19 cellular contexts compared by ENCODE assay signal in the genomic region with DNA sequence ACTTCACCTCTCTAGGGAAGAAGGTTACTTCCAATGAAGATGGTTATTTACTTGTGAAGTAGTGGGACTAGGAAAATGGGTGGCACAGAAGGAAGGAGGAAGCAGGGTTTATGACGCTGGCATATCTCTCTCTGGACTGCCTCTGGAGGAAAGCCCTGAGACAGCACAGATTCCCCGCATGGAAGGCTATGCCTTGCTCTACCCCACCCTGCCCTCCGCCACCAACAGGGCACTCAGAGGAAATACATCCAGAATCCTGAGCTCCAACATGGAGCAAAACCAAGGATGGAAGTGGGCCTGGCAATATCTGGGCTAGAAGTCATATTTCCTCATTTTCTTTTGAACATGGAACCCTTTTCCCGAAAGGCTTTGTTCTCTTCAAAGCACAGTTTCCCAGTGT.
A peak's percentile ranks its signal among the peaks of the same experiment; 100 is the strongest.
DNase-seq lines count a peak whose midpoint lies in the region; ATAC-seq, FAIRE-seq and TF ChIP-seq lines count a peak whose summit lies in the region.
"Had no signal": no experiment of that assay in that cellular context is flagged by ENCODE, and none has a peak within 500 bp of the region (broad histone marks: within the 10 kb centered on the region; RNA-seq: fewer than 3 reads in every experiment).

No MANE protein-coding gene starts in this region.

- no peak overlapping the region for H2AFZ ChIP-seq in GM23248

- TF ChIP-seq CTCF in colonic mucosa (IDR thresholded peaks at IDR 0.05) (no peak), mucosa of descending colon (IDR thresholded peaks at IDR 0.05) (peak; percentile 25), prostate gland (IDR thresholded peaks at IDR 0.05) (no peak)

- H4K20me1 ChIP-seq in GM23248 (ENCODE audit: insufficient read depth): no peaks in the 10 kb centered on the region

- H3K27me3 ChIP-seq in colonic mucosa (no peaks in the 10 kb centered on the region), GM23248 (replicated peaks; ENCODE audit: insufficient read depth) (peaks cover 23% of the 10 kb centered on the region), prostate gland (replicated peaks; ENCODE audit: insufficient read depth) (no peaks in the 10 kb centered on the region)
- H3K27me3 ChIP-seq: heart right ventricle, neutrophil had no signal

- H3K79me2 ChIP-seq in GM23248 (ENCODE audit: insufficient read depth): no peaks in the 10 kb centered on the region

- ATAC-seq in mucosa of descending colon: peak; percentile 86
- ATAC-seq: activated CD4-positive, alpha-beta T cell treated with anti-CD3 and anti-CD28 coated beads for 36 hours; heart right ventricle; stimulated activated naive CD8-positive, alpha-beta T cell treated with anti-CD3 and anti-CD28 coated beads, Interleukin-15, amount 100 ng/mL, for 72 hours had no signal

- no peaks in the 10 kb centered on the region for H3F3A ChIP-seq in GM23248 (ENCODE audit: insufficient read depth)

- no peaks in the 10 kb centered on the region for H3K9me2 ChIP-seq in GM23248 (ENCODE audit: insufficient read depth)

- H3K36me3 ChIP-seq in colonic mucosa: no peaks in the 10 kb centered on the region
- H3K36me3 ChIP-seq in mucosa of descending colon (ENCODE audit: low read depth): no peaks in the 10 kb centered on the region
- H3K36me3 ChIP-seq in GM23248 (ENCODE audit: low read depth): no peaks in the 10 kb centered on the region
- no peaks in the 10 kb centered on the region for H3K36me3 ChIP-seq in prostate gland
- H3K36me3 ChIP-seq: heart right ventricle, neutrophil had no signal

- in situ Hi-C loops in GM23248 (cut with MboI): no loop called here

- intact Hi-C loops in colonic mucosa (cut with DNase I): loop anchor here (10.0 kb wide), 1 partner anchor 136 kb away; no protein-coding TSS in a partner anchor
- intact Hi-C loops in mucosa of descending colon (cut with DNase I, micrococcal nuclease): no loop called here
- intact Hi-C loops in prostate gland (cut with DNase I): no loop called here

- H3K4me2 ChIP-seq in GM23248 (ENCODE audit: unreplicated experiment): no peak overlapping the region

- H3K9me3 ChIP-seq in colonic mucosa (no peaks in the 10 kb centered on the region), mucosa of descending colon (no peaks in the 10 kb centered on the region), GM23248 (ENCODE audit: low read depth) (no peaks in the 10 kb centered on the region), prostate gland (no peaks in the 10 kb centered on the region)
- H3K9me3 ChIP-seq: heart right ventricle, neutrophil had no signal

- H3K27ac ChIP-seq in colonic mucosa (no peak overlapping the region), GM23248 (no peak overlapping the region), prostate gland (no peak overlapping the region)
- H3K27ac ChIP-seq: heart right ventricle, neutrophil had no signal

- H3K4me1 ChIP-seq in colonic mucosa (peaks cover 8% of the 10 kb centered on the region), mucosa of descending colon (ENCODE audit: low read depth) (peaks cover 23% of the 10 kb centered on the region), GM23248 (ENCODE audit: insufficient read depth) (no peaks in the 10 kb centered on the region), prostate gland (replicated peaks) (no peaks in the 10 kb centered on the region)

- peak; percentile 9 for FAIRE-seq in HTR-8/SVneo (lab: Jason Lieb, UNC)
- FAIRE-seq: astrocyte had no signal

- H3K4me3 ChIP-seq in colonic mucosa (no peak overlapping the region), mucosa of descending colon (no peak overlapping the region), GM23248 (no peak overlapping the region), prostate gland (no peak overlapping the region)
- H3K4me3 ChIP-seq: heart right ventricle had no signal

- no peak for TF ChIP-seq POLR2A in prostate gland (IDR thresholded peaks at IDR 0.05)

- WGBS in GM23248 (ENCODE audit: low coverage in 1 of 2, low lambda C conversion rate in 2 of 2, missing lambda C conversion rate in 2 of 2), 2 experiments: 66 to 67% methylated on average over 4 of the region's 4 CpGs
- WGBS in prostate gland: 91% methylated on average over 4 of the region's 4 CpGs

- DNase-seq in ELR (ENCODE audit: low read depth) (peak; percentile 14), HTR-8/SVneo (ENCODE audit: insufficient read length, low spot score) (no peak), colonic mucosa (peak; percentile 58), mucosa of descending colon (peak in 2 of 3 donors; percentile 52 to 55), GM23248 (no peak), prostate gland (ENCODE audit: low spot score) (no peak), NCI-H345 (lab: John Stamatoyannopoulos, UW) (no peak)
- DNase-seq: activated CD4-positive, alpha-beta T cell treated with anti-CD3 and anti-CD28 coated beads for 36 hours; activated naive CD4-positive, alpha-beta T cell treated with anti-CD3 and anti-CD28 coated beads, Interleukin-2, amount 50 U/mL, for 16 hours; AML-193; EL; heart right ventricle; NCI-H2029; NCI-H446 treated with DMSO at 0.1 percent for 48 hours; stimulated activated CD4-positive, alpha-beta T cell treated with anti-CD3 and anti-CD28 coated beads, Interleukin-4, amount 100 ng/mL, for 1 hour; stimulated activated naive CD8-positive, alpha-beta T cell treated with anti-CD3 and anti-CD28 coated beads, Interleukin-15, amount 100 ng/mL, for 72 hours; trophoblast cell had no signal

- H3K9ac ChIP-seq in colonic mucosa (ENCODE audit: low read depth in 2 of 2, low read length in 2 of 2) (no peak overlapping the region), GM23248 (no peak overlapping the region)

Comparison
In these comparisons a context has a peak if more than half of its experiments do, and no peak if none do; other contexts are left out.
1. DNase-seq: peak in ELR (single experiment), colonic mucosa (single experiment) and mucosa of descending colon (2 of 3); none in HTR-8/SVneo (single experiment), GM23248 (single experiment), prostate gland (single experiment) and NCI-H345 (single experiment).